Comparison of ENCODE assay signal across 20 cellular contexts in genomic region chr17:62172492-62173291, GRCh38.
"Had no signal": no experiment of that assay in that cellular context is flagged by ENCODE, and none has a peak within 500 bp of the region (broad histone marks: within the 10 kb centered on the region; RNA-seq: fewer than 3 reads in every experiment).

No MANE protein-coding gene starts in this region.

- FAIRE-seq: endometrium, keratinocyte, small intestine had no signal

- H3K9me3 ChIP-seq: gastroesophageal sphincter, left lung, mucosa of descending colon, right atrium auricular region, transverse colon had no signal

- H3K36me3 ChIP-seq: brain microvascular endothelial cell, gastroesophageal sphincter, left lung, right atrium auricular region, transverse colon had no signal

- H3K4me3 Mint-ChIP-seq: activated CD8-positive, alpha-beta memory T cell treated with anti-CD3 and anti-CD28 coated beads, Interleukin-2, amount 10 ng/mL, durations not matched to agents 7 days and 5 days; activated naive CD8-positive, alpha-beta T cell; activated T-cell treated with anti-CD3 and anti-CD28 coated beads, Interleukin-2, amount 50 U/mL, for 4 hours; naive thymus-derived CD8-positive, alpha-beta T cell; stimulated activated effector memory CD8-positive, alpha-beta T cell treated with anti-CD3 and anti-CD28 coated beads, Interleukin-12 subunit alpha, Interleukin-12 subunit beta, amount 100 ng/mL, for 72 hours; T-cell had no signal

- H3K4me3 ChIP-seq: gastroesophageal sphincter, left lung, mucosa of descending colon, right atrium auricular region, transverse colon had no signal

- H3K27ac ChIP-seq: brain microvascular endothelial cell, gastroesophageal sphincter, left lung, right atrium auricular region, transverse colon had no signal

- DNase-seq: activated CD4-positive, alpha-beta T cell treated with anti-CD3 and anti-CD28 coated beads, Interleukin-2, amount 50 U/mL, for 48 hours; activated CD8-positive, alpha-beta memory T cell treated with anti-CD3 and anti-CD28 coated beads, Interleukin-2, amount 10 ng/mL, durations not matched to agents 7 days and 5 days; activated effector memory CD4-positive, alpha-beta T cell treated with anti-CD3 and anti-CD28 coated beads, Interleukin-2, amount 50 U/mL, for 16 hours; activated T-cell treated with anti-CD3 and anti-CD28 coated beads, Interleukin-2, amount 50 U/mL, for 4 hours; brain microvascular endothelial cell; left lung; mucosa of descending colon; naive thymus-derived CD8-positive, alpha-beta T cell; posterior cingulate gyrus; small intestine; T-cell; transverse colon had no signal

- H3K27me3 ChIP-seq: brain microvascular endothelial cell, gastroesophageal sphincter, left lung, right atrium auricular region, transverse colon had no signal

- H3K4me1 Mint-ChIP-seq: activated CD8-positive, alpha-beta memory T cell treated with anti-CD3 and anti-CD28 coated beads, Interleukin-2, amount 10 ng/mL, durations not matched to agents 7 days and 5 days; T-cell had no signal

- H3K9me3 Mint-ChIP-seq: activated T-cell treated with anti-CD3 and anti-CD28 coated beads, Interleukin-2, amount 50 U/mL, for 4 hours; stimulated activated effector memory CD8-positive, alpha-beta T cell treated with anti-CD3 and anti-CD28 coated beads, Interleukin-12 subunit alpha, Interleukin-12 subunit beta, amount 100 ng/mL, for 72 hours; T-cell had no signal

- H3K27ac Mint-ChIP-seq: activated CD8-positive, alpha-beta memory T cell treated with anti-CD3 and anti-CD28 coated beads, Interleukin-2, amount 10 ng/mL, durations not matched to agents 7 days and 5 days; activated naive CD8-positive, alpha-beta T cell; naive thymus-derived CD8-positive, alpha-beta T cell; stimulated activated effector memory CD8-positive, alpha-beta T cell treated with anti-CD3 and anti-CD28 coated beads, Interleukin-12 subunit alpha, Interleukin-12 subunit beta, amount 100 ng/mL, for 72 hours; T-cell had no signal

- ATAC-seq: activated CD4-positive, CD25-positive, alpha-beta regulatory T cell treated with anti-CD3 and anti-CD28 coated beads, Interleukin-2, amount 50 U/mL, for 24 hours; activated CD8-positive, alpha-beta memory T cell treated with anti-CD3 and anti-CD28 coated beads, Interleukin-2, amount 10 ng/mL, durations not matched to agents 7 days and 5 days; activated T-cell treated with anti-CD3 and anti-CD28 coated beads, Interleukin-2, amount 50 U/mL, for 4 hours; esophagus mucosa; gastroesophageal sphincter; left lung; mucosa of descending colon; naive thymus-derived CD8-positive, alpha-beta T cell; stimulated activated effector memory CD8-positive, alpha-beta T cell treated with anti-CD3 and anti-CD28 coated beads, Interleukin-12 subunit alpha, Interleukin-12 subunit beta, amount 100 ng/mL, for 72 hours; T-cell had no signal

- H3K36me3 Mint-ChIP-seq: activated CD8-positive, alpha-beta memory T cell treated with anti-CD3 and anti-CD28 coated beads, Interleukin-2, amount 10 ng/mL, durations not matched to agents 7 days and 5 days; activated naive CD8-positive, alpha-beta T cell; naive thymus-derived CD8-positive, alpha-beta T cell; stimulated activated effector memory CD8-positive, alpha-beta T cell treated with anti-CD3 and anti-CD28 coated beads, Interleukin-12 subunit alpha, Interleukin-12 subunit beta, amount 100 ng/mL, for 72 hours; T-cell had no signal

- H3K4me1 ChIP-seq: gastroesophageal sphincter, left lung, right atrium auricular region, transverse colon had no signal
